34 cellular contexts compared by ENCODE assay signal in genomic region chr12:71582925-71583324, GRCh38.
"Had no signal": no experiment of that assay in that cellular context is flagged by ENCODE, and none has a peak within 500 bp of the region (broad histone marks: within the 10 kb centered on the region; RNA-seq: fewer than 3 reads in every experiment).

No MANE protein-coding gene starts in this region.

- H3K27ac ChIP-seq: adrenal gland, ascending aorta, body of pancreas, brain microvascular endothelial cell, breast epithelium, cardiac muscle cell had no signal

- ATAC-seq: activated naive CD4-positive, alpha-beta T cell treated with anti-CD3 and anti-CD28 coated beads, Interleukin-2, amount 50 U/mL, for 72 hours; activated naive CD8-positive, alpha-beta T cell treated with anti-CD3 and anti-CD28 coated beads, Interleukin-2, amount 50 U/mL, for 24 hours; activated T-cell treated with anti-CD3 and anti-CD28 coated beads, Interleukin-2, amount 50 U/mL, for 4 hours; activated T-cell treated with anti-CD3 and anti-CD28 coated beads, Interleukin-2, amount 50 U/mL, for 72 hours; activated T-helper 17 cell treated with anti-CD3 and anti-CD28 coated beads, Interleukin-2, amount 50 U/mL, for 72 hours; body of pancreas had no signal

- H3K27me3 ChIP-seq: adrenal gland, ascending aorta, body of pancreas, brain microvascular endothelial cell, breast epithelium, cardiac muscle cell had no signal

- DNase-seq: activated effector memory CD4-positive, alpha-beta T cell treated with anti-CD3 and anti-CD28 coated beads, Interleukin-2, amount 50 U/mL, for 16 hours; activated effector memory CD4-positive, alpha-beta T cell treated with Interleukin-2 at 50 U/mL for 16 hours; activated gamma-delta T cell; activated gamma-delta T cell treated with Interleukin-2 at 50 U/mL for 16 hours; activated naive CD4-positive, alpha-beta T cell; activated naive CD4-positive, alpha-beta T cell treated with anti-CD3 and anti-CD28 coated beads for 36 hours; activated naive CD4-positive, alpha-beta T cell treated with anti-CD3 and anti-CD28 coated beads, Interleukin-2, amount 10 ng/mL, durations not matched to agents 7 days and 5 days; activated naive CD4-positive, alpha-beta T cell treated with anti-CD3 and anti-CD28 coated beads, Interleukin-2, amount 50 U/mL, for 16 hours; activated naive CD4-positive, alpha-beta T cell treated with Interleukin-2 at 50 U/mL for 16 hours; activated naive CD8-positive, alpha-beta T cell treated with anti-CD3 and anti-CD28 coated beads for 36 hours; activated naive CD8-positive, alpha-beta T cell treated with anti-CD3 and anti-CD28 coated beads, Interleukin-2, amount 10 ng/mL, durations not matched to agents 7 days and 5 days; activated naive CD8-positive, alpha-beta T cell treated with anti-CD3 and anti-CD28 coated beads, Interleukin-2, amount 50 U/mL, for 24 hours; activated T-cell treated with anti-CD3 and anti-CD28 coated beads, Interleukin-2, amount 50 U/mL, for 1 hour; activated T-cell treated with anti-CD3 and anti-CD28 coated beads, Interleukin-2, amount 50 U/mL, for 24 hours; activated T-cell treated with anti-CD3 and anti-CD28 coated beads, Interleukin-2, amount 50 U/mL, for 4 hours; activated T-cell treated with anti-CD3 and anti-CD28 coated beads, Interleukin-2, amount 50 U/mL, for 48 hours; activated T-cell treated with anti-CD3 and anti-CD28 coated beads, Interleukin-2, amount 50 U/mL, for 72 hours; adrenal gland; amniotic stem cell; amygdala; anterior cingulate cortex; aorta; body of pancreas; brain microvascular endothelial cell; caudate nucleus; central memory CD4-positive, alpha-beta T cell; cerebellar nuclear complex had no signal

- H3K9me3 ChIP-seq: adrenal gland, ascending aorta, body of pancreas, breast epithelium had no signal

- H3K36me3 ChIP-seq: adrenal gland, ascending aorta, brain microvascular endothelial cell, breast epithelium, cardiac muscle cell had no signal

- H3K4me3 ChIP-seq: adrenal gland, ascending aorta, body of pancreas, breast epithelium, cardiac muscle cell had no signal

- FAIRE-seq: astrocyte, bronchial epithelial cell had no signal

- H3K4me1 ChIP-seq: adrenal gland, ascending aorta, body of pancreas, breast epithelium had no signal
